Comparison of ENCODE assay signal across 19 cellular contexts in the genomic region with DNA sequence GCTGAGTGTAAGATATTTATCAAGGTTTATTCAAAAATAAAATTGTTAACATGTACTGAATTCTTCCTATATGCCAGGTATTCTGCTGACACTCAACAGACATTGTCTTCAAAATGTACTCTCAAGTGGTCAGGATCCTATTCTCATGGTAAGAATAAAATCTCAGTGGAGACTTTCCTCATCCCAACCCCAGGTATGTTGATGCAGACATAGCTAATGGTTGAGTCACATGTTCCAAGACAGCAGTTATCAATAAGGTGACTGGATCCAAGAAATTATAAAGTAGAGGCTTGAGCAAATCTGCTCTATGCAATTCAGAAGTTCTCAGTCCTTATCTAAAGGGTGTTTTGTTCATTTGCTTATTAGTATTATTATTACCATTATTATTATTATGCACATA.
DNase-seq lines count a peak whose midpoint lies in the region; ATAC-seq and TF ChIP-seq lines count a peak whose summit lies in the region.
"Had no signal": no experiment of that assay in that cellular context is flagged by ENCODE, and none has a peak within 500 bp of the region (broad histone marks: within the 10 kb centered on the region; RNA-seq: fewer than 3 reads in every experiment).

No MANE protein-coding gene starts in this region.

- no peaks in the 10 kb centered on the region for H3K4me1 ChIP-seq in breast epithelium
- H3K4me1 ChIP-seq in foreskin keratinocyte = peaks cover 41% of the 10 kb centered on the region
- H3K4me1 ChIP-seq in mesendoderm (ENCODE audit: control insufficient read depth, low read depth, low read length) = no peaks in the 10 kb centered on the region
- no peaks in the 10 kb centered on the region for H3K4me1 ChIP-seq in tibial artery
- H3K4me1 ChIP-seq: BLaER1, Caco-2 had no signal

- H3K79me2 ChIP-seq in mesendoderm (ENCODE audit: control insufficient read depth, insufficient read depth, low read length) = no peaks in the 10 kb centered on the region

- H3K9me3 ChIP-seq in breast epithelium = no peaks in the 10 kb centered on the region
- H3K9me3 ChIP-seq in tibial artery = no peaks in the 10 kb centered on the region
- H3K9me3 ChIP-seq: BLaER1, Caco-2 had no signal

- no peak overlapping the region for H4K5ac ChIP-seq in mesendoderm (ENCODE audit: low read length)

- H2BK15ac ChIP-seq in mesendoderm (replicated peaks; ENCODE audit: low read depth) = no peak overlapping the region

- H3K4me1 Mint-ChIP-seq in MCF 10A (ENCODE audit: insufficient read depth, unreplicated experiment) = peaks cover 33% of the 10 kb centered on the region
- no peaks in the 10 kb centered on the region for H3K4me1 Mint-ChIP-seq in activated CD4-positive, alpha-beta memory T cell treated with anti-CD3 and anti-CD28 coated beads, Interleukin-2, amount 10 ng/mL, durations not matched to agents 7 days and 5 days
- H3K4me1 Mint-ChIP-seq: B cell; CD4-positive, CD25-positive, alpha-beta regulatory T cell had no signal

- no peak overlapping the region for H3K4ac ChIP-seq in mesendoderm (ENCODE audit: low read depth, low read length)

- H3K56ac ChIP-seq in mesendoderm (ENCODE audit: low read length) = no peak overlapping the region

- TF ChIP-seq POLR2A in breast epithelium (IDR thresholded peaks at IDR 0.05) = no peak

- CTCF ChIA-PET in MCF 10A (lab: Yijun Ruan, JAX) = no interaction called here
- CTCF ChIA-PET in activated CD4-positive, alpha-beta memory T cell treated with anti-CD3 and anti-CD28 coated beads, Interleukin-2, amount 10 ng/mL, durations not matched to agents 7 days and 5 days (lab: Charles Lee) = no interaction called here

- H3K4me2 ChIP-seq in mesendoderm (ENCODE audit: low read length) = no peak overlapping the region
- H3K4me2 ChIP-seq: BLaER1 had no signal

- H3K18ac ChIP-seq in mesendoderm (ENCODE audit: low read length) = no peak overlapping the region

- H3K36me3 Mint-ChIP-seq in MCF 10A (ENCODE audit: insufficient read depth, unreplicated experiment) = no peaks in the 10 kb centered on the region
- no peaks in the 10 kb centered on the region for H3K36me3 Mint-ChIP-seq in activated CD4-positive, alpha-beta memory T cell treated with anti-CD3 and anti-CD28 coated beads, Interleukin-2, amount 10 ng/mL, durations not matched to agents 7 days and 5 days (ENCODE audit: low read depth)
- H3K36me3 Mint-ChIP-seq: CD4-positive, CD25-positive, alpha-beta regulatory T cell; CD8-positive, alpha-beta T cell had no signal

- H3K9ac ChIP-seq in mesendoderm (ENCODE audit: low read length) = no peak overlapping the region
- H3K9ac ChIP-seq: BLaER1, GM23248 had no signal

- DNase-seq in MCF 10A (ENCODE audit: unreplicated experiment) (peak; percentile 2), breast epithelium (ENCODE audit: low spot score in 2 of 2) (no peak), foreskin keratinocyte (peak; percentile 44 to 69), mesendoderm (peak; percentile 9), tibial artery (no peak), cardiac septum (ENCODE audit: low spot score) (no peak)
- DNase-seq in activated CD4-positive, alpha-beta memory T cell treated with anti-CD3 and anti-CD28 coated beads, Interleukin-2, amount 10 ng/mL, durations not matched to agents 7 days and 5 days = no peak
- DNase-seq: Caco-2; CD4-positive, CD25-positive, alpha-beta regulatory T cell; CD8-positive, alpha-beta T cell; DMS153; DND-41; GM23248; H7; HCEC 1CT had no signal

- H2BK120ac ChIP-seq in mesendoderm (ENCODE audit: low read depth, low read length) = no peak overlapping the region

- H3K4me3 ChIP-seq in breast epithelium (no peak overlapping the region), mesendoderm (ENCODE audit: low read length) (no peak overlapping the region), tibial artery (no peak overlapping the region)
- H3K4me3 ChIP-seq: BLaER1, GM23248 had no signal

- H4K8ac ChIP-seq in mesendoderm (ENCODE audit: low read depth, low read length) = no peak overlapping the region

- H2AK5ac ChIP-seq in mesendoderm (ENCODE audit: low read length) = no peak overlapping the region

- no peak overlapping the region for H3K23ac ChIP-seq in mesendoderm (ENCODE audit: low read length)

- no peak overlapping the region for H3K27ac ChIP-seq in breast epithelium
- H3K27ac ChIP-seq in foreskin keratinocyte = no peak overlapping the region
- H3K27ac ChIP-seq in mesendoderm (ENCODE audit: low read depth, low read length) = no peak overlapping the region
- no peak overlapping the region for H3K27ac ChIP-seq in tibial artery
- H3K27ac ChIP-seq: 22Rv1, BLaER1, C4-2B, GM23248 had no signal

- H3K36me3 ChIP-seq in breast epithelium = no peaks in the 10 kb centered on the region
- H3K36me3 ChIP-seq in mesendoderm (ENCODE audit: control insufficient read depth, insufficient read depth, low read length) = no peaks in the 10 kb centered on the region
- H3K36me3 ChIP-seq in tibial artery = no peaks in the 10 kb centered on the region
- H3K36me3 ChIP-seq: BLaER1 had no signal

- no peaks in the 10 kb centered on the region for H3K27me3 ChIP-seq in breast epithelium
- H3K27me3 ChIP-seq in foreskin keratinocyte = no peaks in the 10 kb centered on the region
- H3K27me3 ChIP-seq in mesendoderm (ENCODE audit: insufficient read depth, low read length, poor library complexity) = no peaks in the 10 kb centered on the region
- no peaks in the 10 kb centered on the region for H3K27me3 ChIP-seq in tibial artery
- H3K27me3 ChIP-seq: BLaER1 had no signal

- intact Hi-C loops in MCF 10A (cut with micrococcal nuclease) (loop anchor here (5.0 kb wide), 1 partner anchor 118 kb away; no protein-coding TSS in a partner anchor), breast epithelium (cut with DNase I; ENCODE audit: low total_unique reads) (no loop called here), tibial artery (cut with DNase I; ENCODE audit: low total_unique reads) (no loop called here), cardiac septum (cut with DNase I) (no loop called here)

- H3K27me3 Mint-ChIP-seq in MCF 10A (ENCODE audit: insufficient read depth, unreplicated experiment) = no peaks in the 10 kb centered on the region
- H3K27me3 Mint-ChIP-seq in activated CD4-positive, alpha-beta memory T cell treated with anti-CD3 and anti-CD28 coated beads, Interleukin-2, amount 10 ng/mL, durations not matched to agents 7 days and 5 days = no peaks in the 10 kb centered on the region
- H3K27me3 Mint-ChIP-seq: B cell; CD4-positive, CD25-positive, alpha-beta regulatory T cell had no signal

- BruUV-seq in MCF 10A (replicated peaks; lab: Mats Ljungman, UMichigan) = no TSS peak

- TF ChIP-seq CTCF in MCF 10A (IDR thresholded peaks at IDR 0.05; ENCODE audit: unreplicated experiment) = no peak
- no peak for TF ChIP-seq CTCF in breast epithelium (IDR thresholded peaks at IDR 0.05)
- no peak for TF ChIP-seq CTCF in foreskin keratinocyte (conservative IDR thresholded peaks at IDR 0.05)
- no peak for TF ChIP-seq CTCF in tibial artery (IDR thresholded peaks at IDR 0.05)

- H2BK5ac ChIP-seq in mesendoderm (ENCODE audit: low read length) = no peak overlapping the region

- H3K4me3 Mint-ChIP-seq in MCF 10A (ENCODE audit: unreplicated experiment) = no peak overlapping the region
- no peak overlapping the region for H3K4me3 Mint-ChIP-seq in activated CD4-positive, alpha-beta memory T cell treated with anti-CD3 and anti-CD28 coated beads, Interleukin-2, amount 10 ng/mL, durations not matched to agents 7 days and 5 days
- H3K4me3 Mint-ChIP-seq: B cell; CD4-positive, CD25-positive, alpha-beta regulatory T cell; CD8-positive, alpha-beta T cell had no signal

- H3K9me3 Mint-ChIP-seq in MCF 10A (ENCODE audit: unreplicated experiment) = no peaks in the 10 kb centered on the region
- no peaks in the 10 kb centered on the region for H3K9me3 Mint-ChIP-seq in activated CD4-positive, alpha-beta memory T cell treated with anti-CD3 and anti-CD28 coated beads, Interleukin-2, amount 10 ng/mL, durations not matched to agents 7 days and 5 days
- H3K9me3 Mint-ChIP-seq: CD8-positive, alpha-beta T cell had no signal

- no peak overlapping the region for H3K27ac Mint-ChIP-seq in MCF 10A (ENCODE audit: low read depth, unreplicated experiment)
- H3K27ac Mint-ChIP-seq in activated CD4-positive, alpha-beta memory T cell treated with anti-CD3 and anti-CD28 coated beads, Interleukin-2, amount 10 ng/mL, durations not matched to agents 7 days and 5 days = no peak overlapping the region
- H3K27ac Mint-ChIP-seq: B cell; CD4-positive, CD25-positive, alpha-beta regulatory T cell; CD8-positive, alpha-beta T cell had no signal

- peak; percentile 53 for ATAC-seq in foreskin keratinocyte
- ATAC-seq: CD8-positive, alpha-beta T cell had no signal

- POLR2A ChIA-PET in MCF 10A (lab: Yijun Ruan, JAX) = no interaction called here
- POLR2A ChIA-PET in activated CD4-positive, alpha-beta memory T cell treated with anti-CD3 and anti-CD28 coated beads, Interleukin-2, amount 10 ng/mL, durations not matched to agents 7 days and 5 days (lab: Charles Lee) = no interaction called here

- H3K79me1 ChIP-seq in mesendoderm (ENCODE audit: low read length) = no peaks in the 10 kb centered on the region

Comparison
In these comparisons a context has a peak if more than half of its experiments do, and no peak if none do; other contexts are left out.
1. DNase-seq: peak in MCF 10A (single experiment), foreskin keratinocyte (2 of 2) and mesendoderm (single experiment); none in breast epithelium (0 of 2), activated CD4-positive, alpha-beta memory T cell treated with anti-CD3 and anti-CD28 coated beads, Interleukin-2, amount 10 ng/mL, durations not matched to agents 7 days and 5 days (single experiment), tibial artery (0 of 2) and cardiac septum (single experiment).